8 cellular contexts compared by ENCODE assay signal in genomic region chr15:76059320-76060097, GRCh38. TPM values are rescaled to one million over a fixed set of nuclear protein-coding genes. Genes with fewer than 3 reads are reported as not detected.
DNase-seq lines count a peak whose midpoint lies in the region; ATAC-seq and TF ChIP-seq lines count a peak whose summit lies in the region.

TMEM266 (plus strand) TSS chr15:76059985; CDS start chr15:76134264, 74,279 bp downstream.

- H3K4me1 Mint-ChIP-seq in activated T-cell treated with anti-CD3 and anti-CD28 coated beads, Interleukin-2, amount 50 U/mL, for 24 hours (ENCODE audit: low read depth) = peaks cover 49% of the 10 kb centered on the region
- peaks cover 13 to 19% of the 10 kb centered on the region in 2 donors for H3K4me1 Mint-ChIP-seq in natural killer cell

- H3K27me3 ChIP-seq in foreskin keratinocyte = peaks cover 64% of the 10 kb centered on the region

- H3K36me3 Mint-ChIP-seq in activated T-cell treated with anti-CD3 and anti-CD28 coated beads, Interleukin-2, amount 50 U/mL, for 24 hours (ENCODE audit: low read depth) = no peaks in the 10 kb centered on the region
- no peaks in the 10 kb centered on the region for H3K36me3 Mint-ChIP-seq in natural killer cell

- DNase-seq in activated T-cell treated with anti-CD3 and anti-CD28 coated beads, Interleukin-2, amount 50 U/mL, for 1 hour = peak; percentile 25
- DNase-seq in activated T-cell treated with anti-CD3 and anti-CD28 coated beads for 4 hours (no peak), NCI-H1105 (lab: John Stamatoyannopoulos, UW) (peak; percentile 53), foreskin keratinocyte (peak in 1 of 2 donors; percentile 6), natural killer cell (peak; percentile 28)
- peak; percentile 42 for DNase-seq in activated T-cell treated with anti-CD3 and anti-CD28 coated beads, Interleukin-2, amount 50 U/mL, for 24 hours

- no peaks in the 10 kb centered on the region for H3K9me3 Mint-ChIP-seq in activated T-cell treated with anti-CD3 and anti-CD28 coated beads, Interleukin-2, amount 50 U/mL, for 24 hours
- no peaks in the 10 kb centered on the region for H3K9me3 Mint-ChIP-seq in natural killer cell

- H3K27ac Mint-ChIP-seq in activated T-cell treated with anti-CD3 and anti-CD28 coated beads, Interleukin-2, amount 50 U/mL, for 24 hours = no peak within 1 kb of the TSS
- peak within 1 kb of the TSS; percentile 2 to 41 for H3K27ac Mint-ChIP-seq in natural killer cell

- TF ChIP-seq CTCF in foreskin keratinocyte (conservative IDR thresholded peaks at IDR 0.05) = no peak
- no peak for TF ChIP-seq CTCF in natural killer cell (IDR thresholded peaks at IDR 0.05)

- peaks cover 12% of the 10 kb centered on the region for H3K4me1 ChIP-seq in foreskin keratinocyte

- H3K4me3 Mint-ChIP-seq in activated T-cell treated with anti-CD3 and anti-CD28 coated beads, Interleukin-2, amount 50 U/mL, for 24 hours = peak within 1 kb of the TSS; percentile 67
- H3K4me3 Mint-ChIP-seq in natural killer cell = peak within 1 kb of the TSS; percentile 85

- peaks cover 71% of the 10 kb centered on the region for H3K27me3 Mint-ChIP-seq in activated T-cell treated with anti-CD3 and anti-CD28 coated beads, Interleukin-2, amount 50 U/mL, for 24 hours
- peaks cover 45 to 57% of the 10 kb centered on the region in 2 donors for H3K27me3 Mint-ChIP-seq in natural killer cell (ENCODE audit: low read depth in 2 of 2)

- no peak within 1 kb of the TSS for H3K27ac ChIP-seq in foreskin keratinocyte

- intact Hi-C loops in natural killer cell (cut with micrococcal nuclease) = no loop called here

- ATAC-seq in foreskin keratinocyte = peak; percentile 42
- ATAC-seq in natural killer cell = peak; percentile 41 to 55 (median 45)
- ATAC-seq in HG03571 (IDR thresholded peaks at IDR 0.05; ENCODE audit: unreplicated experiment) = no peak
- ATAC-seq in HG03565 (IDR thresholded peaks at IDR 0.05; ENCODE audit: unreplicated experiment) = no peak

RNA-seq across cellular contexts. Expression of gene TMEM266, which starts in this region (rescaled TPM):
- total RNA-seq in foreskin keratinocyte = 0.07 TPM in 1 of 2 replicates, not detected in the other
- polyA plus RNA-seq in foreskin keratinocyte = 0.03 TPM in 2 replicates
- not detected for total RNA-seq in natural killer cell

Comparison
In these comparisons a context has a peak if more than half of its experiments do, and no peak if none do; other contexts are left out.
1. Peak in ATAC-seq in foreskin keratinocyte; RNA of the gene not detected or under 1 TPM.
2. Peak in DNase-seq and ATAC-seq in natural killer cell; RNA of the gene not detected or under 1 TPM.